Comparison of ENCODE assay signal across 19 cellular contexts in the genomic region with DNA sequence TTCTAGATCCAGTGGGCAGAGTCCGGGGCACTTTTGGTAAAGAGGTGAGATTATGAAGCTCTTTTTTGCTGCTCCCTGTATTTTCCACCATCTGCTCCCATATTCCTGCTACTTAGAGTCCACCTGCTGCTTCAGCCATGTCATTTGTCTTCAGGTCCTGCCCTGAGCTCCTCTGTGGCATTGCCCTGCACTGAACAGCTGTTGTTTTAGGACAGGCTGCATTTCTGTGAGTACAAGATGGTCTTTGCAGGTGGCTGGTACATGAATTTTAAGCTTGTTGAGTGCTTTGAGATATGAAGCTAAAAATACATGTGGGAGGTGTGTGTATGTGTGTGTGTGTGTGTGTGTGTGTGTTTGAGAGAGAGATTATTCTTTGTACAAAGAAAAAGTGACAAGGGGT. TPM values are rescaled to one million over a fixed set of nuclear protein-coding genes. Genes with fewer than 3 reads are reported as not detected.
"Had no signal": no experiment of that assay in that cellular context is flagged by ENCODE, and none has a peak within 500 bp of the region (broad histone marks: within the 10 kb centered on the region; RNA-seq: fewer than 3 reads in every experiment).

No MANE protein-coding gene starts in this region.

- H3K4me3 Mint-ChIP-seq: activated naive CD8-positive, alpha-beta T cell treated with anti-CD3 and anti-CD28 coated beads for 36 hours; activated T-helper 1 cell treated with anti-CD3 and anti-CD28 coated beads, Interleukin-12 subunit alpha, Interleukin-12 subunit beta, Interleukin-2, Interleukin-4 antibody, amounts not matched to agents 30 ng/mL and 10 ng/mL and 1 ng/mL, durations not matched to agents 14 hours and 24 hours and 36 hours; central memory CD8-positive, alpha-beta T cell; naive thymus-derived CD4-positive, alpha-beta T cell; T-helper 17 cell had no signal

- H3K4me1 Mint-ChIP-seq: activated naive CD8-positive, alpha-beta T cell treated with anti-CD3 and anti-CD28 coated beads for 36 hours; central memory CD8-positive, alpha-beta T cell; naive thymus-derived CD4-positive, alpha-beta T cell; T-helper 17 cell had no signal

- H3K27me3 ChIP-seq: body of pancreas, ovary, stomach had no signal

- DNase-seq: activated CD4-positive, alpha-beta T cell treated with anti-CD3 and anti-CD28 coated beads for 4 hours; activated naive CD8-positive, alpha-beta T cell treated with anti-CD3 and anti-CD28 coated beads for 36 hours; amygdala; body of pancreas; effector CD8-positive, alpha-beta T cell; foreskin melanocyte; head of caudate nucleus; mammary epithelial cell; naive thymus-derived CD4-positive, alpha-beta T cell; ovary; stimulated activated CD4-positive, alpha-beta T cell treated with anti-CD3 and anti-CD28 coated beads, Interleukin-1b, Interleukin-23, amount 100 ng/mL, for 48 hours; stomach; T-helper 17 cell had no signal

- H3K27ac Mint-ChIP-seq: activated naive CD8-positive, alpha-beta T cell treated with anti-CD3 and anti-CD28 coated beads for 36 hours; activated T-helper 1 cell treated with anti-CD3 and anti-CD28 coated beads, Interleukin-12 subunit alpha, Interleukin-12 subunit beta, Interleukin-2, Interleukin-4 antibody, amounts not matched to agents 30 ng/mL and 10 ng/mL and 1 ng/mL, durations not matched to agents 14 hours and 24 hours and 36 hours; naive thymus-derived CD4-positive, alpha-beta T cell; T-helper 17 cell had no signal

- H3K4me3 ChIP-seq: body of pancreas, ovary, stomach had no signal

- H3K9me3 ChIP-seq: body of pancreas, ovary had no signal

- H3K9me3 Mint-ChIP-seq: activated T-helper 1 cell treated with anti-CD3 and anti-CD28 coated beads, Interleukin-12 subunit alpha, Interleukin-12 subunit beta, Interleukin-2, Interleukin-4 antibody, amounts not matched to agents 30 ng/mL and 10 ng/mL and 1 ng/mL, durations not matched to agents 14 hours and 24 hours and 36 hours had no signal

- H3K27ac ChIP-seq: body of pancreas, ovary, stomach had no signal

- H3K4me1 ChIP-seq: body of pancreas, stomach had no signal

- H3K36me3 Mint-ChIP-seq: activated naive CD8-positive, alpha-beta T cell treated with anti-CD3 and anti-CD28 coated beads for 36 hours had no signal

- H3K27me3 Mint-ChIP-seq: activated naive CD8-positive, alpha-beta T cell treated with anti-CD3 and anti-CD28 coated beads for 36 hours; T-helper 17 cell had no signal

- H3K36me3 ChIP-seq: ovary, stomach had no signal

RNA-seq across cellular contexts. Expression of a gene that starts 21.9 kb away (rescaled TPM):
- total RNA-seq: activated naive CD8-positive, alpha-beta T cell treated with anti-CD3 and anti-CD28 coated beads for 36 hours; activated T-helper 1 cell treated with anti-CD3 and anti-CD28 coated beads, Interleukin-12 subunit alpha, Interleukin-12 subunit beta, Interleukin-2, Interleukin-4 antibody, amounts not matched to agents 30 ng/mL and 10 ng/mL and 1 ng/mL, durations not matched to agents 14 hours and 24 hours and 36 hours; body of pancreas; mammary epithelial cell; mononuclear cell; naive thymus-derived CD4-positive, alpha-beta T cell; ovary; pulmonary artery endothelial cell; stomach; T-helper 17 cell; urinary bladder had no signal
- polyA plus RNA-seq: mammary epithelial cell; naive thymus-derived CD4-positive, alpha-beta T cell; ovary; stomach; thymus; urinary bladder had no signal

RNA-seq across cellular contexts. Expression of a gene that starts 59.6 kb away (rescaled TPM):
- total RNA-seq: activated naive CD8-positive, alpha-beta T cell treated with anti-CD3 and anti-CD28 coated beads for 36 hours; activated T-helper 1 cell treated with anti-CD3 and anti-CD28 coated beads, Interleukin-12 subunit alpha, Interleukin-12 subunit beta, Interleukin-2, Interleukin-4 antibody, amounts not matched to agents 30 ng/mL and 10 ng/mL and 1 ng/mL, durations not matched to agents 14 hours and 24 hours and 36 hours; mammary epithelial cell; pulmonary artery endothelial cell had no signal
- polyA plus RNA-seq: naive thymus-derived CD4-positive, alpha-beta T cell had no signal
